ENCODE assay signal across 1 cellular context in genomic region chr22:50542416-50542927, GRCh38.
TF ChIP-seq lines count a peak whose summit lies in the region.

No MANE protein-coding gene starts in this region.

TF ChIP-seq in GM12878, 131 proteins besides CTCF, POLR2A, EP300 and RAD21 (continued from another document):
- TF ChIP-seq ZBTB40 (IDR thresholded peaks at IDR 0.05; ENCODE audit: borderline replicate concordance), result no peak
- TF ChIP-seq BMI1 (IDR thresholded peaks at IDR 0.05; ENCODE audit: borderline replicate concordance), result peak; percentile 60; the same call in 1 of the 2 replicates
- no peak for TF ChIP-seq STAT3 (IDR thresholded peaks at IDR 0.05; ENCODE audit: low read depth, low read length)
- peak; percentile 71 for TF ChIP-seq MEF2B (IDR thresholded peaks at IDR 0.05; ENCODE audit: partially characterized antibody, poor library complexity, severe bottlenecking)
- peak; percentile 90 for TF ChIP-seq JUNB (IDR thresholded peaks at IDR 0.05)
- TF ChIP-seq SKIL (IDR thresholded peaks at IDR 0.05; ENCODE audit: low read depth, poor library complexity, severe bottlenecking), result peak; percentile 54
- no peak for TF ChIP-seq TARDBP (IDR thresholded peaks at IDR 0.05; ENCODE audit: borderline replicate concordance)
- peak; percentile 69; the same call in 1 of the 2 replicates for TF ChIP-seq CHD2 (IDR thresholded peaks at IDR 0.05; ENCODE audit: borderline replicate concordance, low read depth, low read length)
- TF ChIP-seq YY1 (IDR thresholded peaks at IDR 0.05; ENCODE audit: low read depth, low read length), result peak; percentile 88
- peak; percentile 84 for TF ChIP-seq RUNX3 (IDR thresholded peaks at IDR 0.05; ENCODE audit: low read length)
- TF ChIP-seq WRNIP1 (IDR thresholded peaks at IDR 0.05; ENCODE audit: borderline replicate concordance, low read depth, low read length), result no peak
- TF ChIP-seq RELA (IDR thresholded peaks at IDR 0.05; ENCODE audit: borderline replicate concordance, partially characterized antibody), result no peak
- no peak for TF ChIP-seq RBBP5 (conservative IDR thresholded peaks at IDR 0.05)
- peak; percentile 66 for TF ChIP-seq MLLT1 (IDR thresholded peaks at IDR 0.05)
- 0 out of 2 replicates have a peak, but pooled peaks have one; percentile 8 for TF ChIP-seq RAD51 (IDR thresholded peaks at IDR 0.05)
- peak; percentile 80; the same call in 1 of the 2 replicates for TF ChIP-seq LARP7 (IDR thresholded peaks at IDR 0.05)
- TF ChIP-seq MYC (IDR thresholded peaks at IDR 0.05; ENCODE audit: insufficient read depth, insufficient read length, insufficient replicate concordance, low read length, severe bottlenecking), result no peak
TF ChIP-seq in GM12878: peak in this region for 51.
